ENCODE assay signal across 22 cellular contexts in the genomic region with DNA sequence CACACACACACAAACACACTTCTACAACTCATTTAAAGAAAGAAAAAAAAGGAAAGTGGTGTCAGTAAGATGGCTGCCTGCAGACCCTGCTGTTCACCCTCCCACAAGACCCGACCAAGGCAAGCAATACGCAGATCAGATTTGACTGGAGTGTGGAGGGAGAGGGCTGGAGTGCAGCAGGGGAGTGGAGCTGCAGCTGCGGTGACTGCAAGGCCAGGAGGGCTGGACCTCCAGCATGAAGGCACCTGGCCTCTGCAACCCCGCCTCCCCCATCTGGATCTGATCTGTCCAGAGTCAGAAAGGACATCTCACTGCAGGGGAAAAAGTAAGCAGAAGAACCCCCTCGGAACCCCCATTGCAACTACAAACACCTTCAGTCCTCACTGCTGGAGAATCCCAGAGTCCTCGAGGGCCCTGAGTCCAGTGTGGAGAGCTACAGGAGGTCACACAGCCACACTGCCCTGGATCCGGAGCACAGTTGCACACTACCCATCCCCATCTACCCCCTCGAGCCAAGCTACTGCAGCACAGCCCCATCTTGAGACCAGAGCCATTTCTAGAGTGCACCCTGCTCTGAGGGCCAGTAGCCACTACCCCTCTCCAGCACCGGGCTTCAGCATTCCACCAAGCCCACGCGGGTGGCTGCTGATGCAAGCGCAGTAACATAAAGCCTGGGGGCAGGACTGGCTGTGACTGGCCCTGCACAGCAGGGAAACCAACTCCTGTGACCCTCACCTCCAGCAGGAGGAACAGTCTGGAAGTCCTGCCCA. TPM values are rescaled to one million over a fixed set of nuclear protein-coding genes. Genes with fewer than 3 reads are reported as not detected.
DNase-seq lines count a peak whose midpoint lies in the region; ATAC-seq, FAIRE-seq and TF ChIP-seq lines count a peak whose summit lies in the region.
"Had no signal": no experiment of that assay in that cellular context is flagged by ENCODE, and none has a peak within 500 bp of the region (broad histone marks: within the 10 kb centered on the region; RNA-seq: fewer than 3 reads in every experiment).

No MANE protein-coding gene starts in this region.

- WGBS in H1 (ENCODE audit: extremely low coverage in 1 of 2, insufficient coverage in 1 of 2, insufficient read length in 1 of 2, insufficient replicate concordance in 2 of 2, low coverage in 1 of 2, low lambda C conversion rate in 2 of 2, missing lambda C conversion rate in 1 of 2), 2 experiments: 81% methylated on average over 12 of the region's 12 CpGs; no CpG with 5 or more reads in 1 of the 2 experiments
- no CpG with 5 or more reads among the region's 12 CpGs for WGBS in neuronal stem cell (ENCODE audit: extremely low coverage in 2 of 2, insufficient read length in 2 of 2, insufficient replicate concordance in 1 of 2), 2 donors
- 59 to 62% (median 60%) methylated on average over 12 of the region's 12 CpGs for WGBS in psoas muscle, 3 donors

- no peak overlapping the region for H2BK20ac ChIP-seq in H1 (ENCODE audit: low read length)

- DNase-seq in ELF-1 (ENCODE audit: low read depth, low spot score): peak; percentile 70
- no peak for DNase-seq in NT2/D1 (ENCODE audit: low read depth, low spot score)
- no peak for DNase-seq in H1 (ENCODE audit: low read depth in 1 of 2, low spot score in 2 of 2)
- no peak for DNase-seq in neuronal stem cell (ENCODE audit: low spot score)
- DNase-seq in DMS53 treated with DMSO at 0.1 percent for 48 hours (lab: John Stamatoyannopoulos, UW; ENCODE audit: unreplicated experiment): no peak
- no peak for DNase-seq in psoas muscle
- no peak for DNase-seq in stimulated activated CD4-positive, alpha-beta T cell treated with anti-CD3 and anti-CD28 coated beads, Interleukin-1b, Interleukin-23, amount 100 ng/mL, for 48 hours
- DNase-seq in NCI-H69 (lab: John Stamatoyannopoulos, UW): no peak
- DNase-seq: CD8-positive, alpha-beta memory T cell; IMR-90; NCI-H1105; NCI-H146; NCI-H2029 treated with DMSO at 0.1 percent for 48 hours; NCI-H226; NCI-H524; PC-9; SIG-M5 had no signal

- H2AK5ac ChIP-seq in H1 (ENCODE audit: low read depth, low read length) (no peak overlapping the region), neuronal stem cell (ENCODE audit: low read depth, low read length) (peak overlapping the region; percentile 49)

- H3K4ac ChIP-seq in H1 (replicated peaks; ENCODE audit: insufficient read length, low read depth, low read length) (no peak overlapping the region), neuronal stem cell (ENCODE audit: low read length) (no peak overlapping the region)

- H4K5ac ChIP-seq in H1 (ENCODE audit: insufficient read length, low read depth, low read length): no peak overlapping the region

- CTCF ChIA-PET in H1 (lab: Charles Lee; ENCODE audit: partially characterized antibody): interaction anchor here (0.6 to 2.5 kb wide), 3 partner anchors 11 to 767 kb away, joined by 3 to 6 read pairs (median 5); no protein-coding TSS in a partner anchor

- H3K79me2 ChIP-seq in H1 (ENCODE audit: control insufficient read depth in 1 of 2, insufficient read depth in 2 of 2, low read length in 2 of 2): no peaks in the 10 kb centered on the region

- H4K91ac ChIP-seq in H1 (replicated peaks; ENCODE audit: insufficient read length, low read length) (no peak overlapping the region), neuronal stem cell (ENCODE audit: low read depth, low read length, poor library complexity) (no peak overlapping the region)

- H2AFZ ChIP-seq in H1 (ENCODE audit: low read length) (peak overlapping the region; percentile 88), neuronal stem cell (ENCODE audit: low read length) (no peak overlapping the region)
- H2AFZ ChIP-seq: PC-9 had no signal

- H3K9ac ChIP-seq in NT2/D1 (ENCODE audit: insufficient read length, low read depth) (peak overlapping the region; percentile 22), H1 (replicated peaks in 1 of 4; ENCODE audit: extremely low read depth in 1 of 4, low read depth in 3 of 4, low read length in 3 of 4) (no peak overlapping the region), neuronal stem cell (ENCODE audit: low read depth, low read length, poor library complexity) (no peak overlapping the region)

- H3K79me1 ChIP-seq in H1 (ENCODE audit: low read depth, low read length): no peaks in the 10 kb centered on the region
- H3K79me1 ChIP-seq in neuronal stem cell (ENCODE audit: low read depth, low read length): no peaks in the 10 kb centered on the region

- H3K4me2 ChIP-seq in H1 (ENCODE audit: insufficient read depth in 1 of 2, low read depth in 2 of 2, low read length in 2 of 2): no peak overlapping the region
- no peak overlapping the region for H3K4me2 ChIP-seq in neuronal stem cell (ENCODE audit: insufficient read depth, low read length, poor library complexity, severe bottlenecking)
- H3K4me2 ChIP-seq: PC-9 had no signal

- H3K14ac ChIP-seq in H1 (ENCODE audit: insufficient read length) (no peak overlapping the region), neuronal stem cell (ENCODE audit: low read length) (no peak overlapping the region)

- H3K36me3 ChIP-seq in NT2/D1 (ENCODE audit: insufficient read depth, insufficient read length, low read length): no peaks in the 10 kb centered on the region
- H3K36me3 ChIP-seq in H1 (ENCODE audit: control insufficient read depth in 2 of 4, insufficient read depth in 4 of 4, low read length in 3 of 4): no peaks in the 10 kb centered on the region
- H3K36me3 ChIP-seq in neuronal stem cell (replicated peaks in 1 of 2; ENCODE audit: control insufficient read depth in 2 of 2, insufficient read depth in 2 of 2, low read length in 2 of 2): no peaks in the 10 kb centered on the region
- no peaks in the 10 kb centered on the region for H3K36me3 ChIP-seq in psoas muscle (ENCODE audit: insufficient read depth in 1 of 2, low read depth in 1 of 2)
- H3K36me3 ChIP-seq: HAP-1 had no signal

- H3K27ac ChIP-seq in H1 (ENCODE audit: low read depth, low read length) (no peak overlapping the region), neuronal stem cell (replicated peaks; ENCODE audit: low read length) (no peak overlapping the region), psoas muscle (no peak overlapping the region)
- H3K27ac ChIP-seq: C4-2B, PC-9, RWPE1 had no signal

- H3K9me3 ChIP-seq in NT2/D1 (ENCODE audit: insufficient read depth, low read length) (peaks cover 25% of the 10 kb centered on the region), H1 (ENCODE audit: insufficient read depth in 2 of 2, low read depth in 1 of 2, low read length in 1 of 2) (peaks cover 0 to 10% of the 10 kb centered on the region in 2 experiments), neuronal stem cell (replicated peaks in 1 of 2; ENCODE audit: control insufficient read depth in 2 of 2, insufficient read depth in 1 of 2, low read depth in 1 of 2, low read length in 2 of 2) (peaks cover 0 to 1% of the 10 kb centered on the region in 2 donors), psoas muscle (peaks cover 25% of the 10 kb centered on the region)
- H3K9me3 ChIP-seq: HAP-1 had no signal

- no peak for FAIRE-seq in H1 (lab: Jason Lieb, UNC)
- FAIRE-seq: A204.1, GM19239 had no signal

- TF ChIP-seq CTCF in H1 (IDR thresholded peaks at IDR 0.05; ENCODE audit: control extremely low read depth in 1 of 3, insufficient read depth in 1 of 3, low read depth in 1 of 3, low read length in 3 of 3) (no peak), psoas muscle (IDR thresholded peaks at IDR 0.05) (no peak)

- intact Hi-C loops in psoas muscle (cut with DNase I): no loop called here

- peaks cover 7% of the 10 kb centered on the region for H3K4me1 ChIP-seq in NT2/D1 (ENCODE audit: insufficient read depth, insufficient read length)
- peaks cover 0 to 3% (median 2%) of the 10 kb centered on the region in 4 experiments; a peak in 4 of 7 replicates for H3K4me1 ChIP-seq in H1 (replicated peaks in 1 of 4; ENCODE audit: control insufficient read depth in 3 of 4, insufficient read depth in 4 of 4, low read length in 3 of 4)
- peaks cover 0 to 4% of the 10 kb centered on the region in 2 donors for H3K4me1 ChIP-seq in neuronal stem cell (ENCODE audit: control insufficient read depth in 2 of 2, insufficient read depth in 1 of 2, low read depth in 1 of 2, low read length in 2 of 2)
- no peaks in the 10 kb centered on the region for H3K4me1 ChIP-seq in psoas muscle
- H3K4me1 ChIP-seq: HAP-1 had no signal

- H3K23me2 ChIP-seq in H1 (ENCODE audit: low read depth, low read length): no peaks in the 10 kb centered on the region

- H2BK120ac ChIP-seq in H1 (replicated peaks; ENCODE audit: low read depth, low read length): no peak overlapping the region
- no peak overlapping the region for H2BK120ac ChIP-seq in neuronal stem cell (ENCODE audit: low read depth, low read length)

- no peak overlapping the region for H2BK15ac ChIP-seq in H1 (ENCODE audit: low read length)
- H2BK15ac ChIP-seq in neuronal stem cell (ENCODE audit: low read length): no peak overlapping the region

- no peaks in the 10 kb centered on the region for H3K27me3 ChIP-seq in NT2/D1 (ENCODE audit: insufficient read depth, insufficient read length)
- no peaks in the 10 kb centered on the region for H3K27me3 ChIP-seq in H1 (replicated peaks in 1 of 4; ENCODE audit: control insufficient read depth in 3 of 4, extremely low read depth in 1 of 4, insufficient read depth in 3 of 4, low read length in 3 of 4)
- no peaks in the 10 kb centered on the region for H3K27me3 ChIP-seq in neuronal stem cell (ENCODE audit: control insufficient read depth in 3 of 3, insufficient read depth in 3 of 3, low read depth in 1 of 3, low read length in 3 of 3)
- H3K27me3 ChIP-seq in psoas muscle (ENCODE audit: insufficient read depth in 3 of 3, low read length in 2 of 3): no peaks in the 10 kb centered on the region

- TF ChIP-seq POLR2A in H1 (IDR thresholded peaks at IDR 0.05; ENCODE audit: control extremely low read depth in 1 of 2, low read depth in 2 of 2, low read length in 2 of 2): no peak

- H2BK12ac ChIP-seq in H1 (ENCODE audit: low read depth, low read length): 0 out of 2 replicates have a peak overlapping the region, but pooled peaks have one; percentile 9
- peak overlapping the region; percentile 60 for H2BK12ac ChIP-seq in neuronal stem cell (ENCODE audit: low read length)

- no peak for TF ChIP-seq RAD21 in H1 (IDR thresholded peaks at IDR 0.05 in 1 of 2, conservative IDR thresholded peaks at IDR 0.05 in 1 of 2; ENCODE audit: low read depth in 2 of 2, low read length in 2 of 2)

- TF ChIP-seq EP300 in H1 (IDR thresholded peaks at IDR 0.05; ENCODE audit: borderline replicate concordance in 1 of 2, low read depth in 2 of 2, low read length in 2 of 2): no peak

- H4K20me1 ChIP-seq in H1 (replicated peaks in 1 of 2; ENCODE audit: control insufficient read depth in 1 of 2, insufficient read depth in 2 of 2, low read length in 2 of 2): no peaks in the 10 kb centered on the region

- H3K4me3 ChIP-seq in NT2/D1 (ENCODE audit: insufficient read length, low read depth): no peak overlapping the region
- no peak overlapping the region for H3K4me3 ChIP-seq in H1 (ENCODE audit: extremely low read depth in 1 of 4, insufficient read depth in 2 of 4, low read depth in 3 of 4, low read length in 4 of 4)
- H3K4me3 ChIP-seq in neuronal stem cell (ENCODE audit: low read length in 2 of 2): no peak overlapping the region
- H3K4me3 ChIP-seq in psoas muscle: no peak overlapping the region
- H3K4me3 ChIP-seq: HAP-1, PC-9 had no signal

- POLR2A ChIA-PET in H1 (lab: Charles Lee; ENCODE audit: partially characterized antibody): no interaction called here

- H3K18ac ChIP-seq in H1 (ENCODE audit: extremely low read depth, low read length) (peak overlapping the region; percentile 6; the same call in 1 of the 2 replicates), neuronal stem cell (ENCODE audit: low read length) (peak overlapping the region; percentile 53)

- H4K8ac ChIP-seq in H1 (ENCODE audit: extremely low read depth, insufficient read depth, low read length) (peak overlapping the region; percentile 71; the same call in 1 of the 2 replicates), neuronal stem cell (ENCODE audit: low read depth, low read length) (no peak overlapping the region)

- H3K56ac ChIP-seq in H1 (replicated peaks; ENCODE audit: insufficient read length, low read depth, low read length): no peak overlapping the region

- no peak for ATAC-seq in psoas muscle

- H2BK5ac ChIP-seq in H1 (ENCODE audit: low read depth, low read length) (no peak overlapping the region), neuronal stem cell (ENCODE audit: low read length) (peak overlapping the region; percentile 14)

- H3K23ac ChIP-seq in H1 (ENCODE audit: insufficient read length): no peak overlapping the region
- H3K23ac ChIP-seq in neuronal stem cell (ENCODE audit: low read depth, low read length, poor library complexity): no peak overlapping the region

RNA-seq across cellular contexts. Expression of a gene that starts 41.9 kb away (rescaled TPM):
- total RNA-seq in H1 (2021; fragmentation: NEBNext Ultra II Directional; extraction: Animal tissue kit (Norgen Biotek cat#: 25700)): 165 and 171 TPM in 2 replicates
- polyA plus RNA-seq in H1 (2011; rRNA removed): 38.5 and 48.0 TPM in 2 replicates
- polyA plus RNA-seq in H1 (2011; cell fraction: cytosol; rRNA removed): 85.2 TPM
- 72.6 TPM for polyA plus RNA-seq in H1 (2011; cell fraction: nucleus; rRNA removed)
- polyA plus RNA-seq in H1 (2012, experiment 1 of 2): 94.8 to 126 TPM (median 106 TPM) in 4 replicates
- polyA plus RNA-seq in H1 (2012, experiment 2 of 2): 25.7 TPM
- 103 TPM for polyA plus RNA-seq in H1 (2013, experiment 1 of 2)
- 96.2 TPM for polyA plus RNA-seq in H1 (2013, experiment 2 of 2)
- 103 and 125 TPM in 2 replicates for polyA minus RNA-seq in H1 (2011; rRNA and poly(A)+ RNA removed)
- polyA minus RNA-seq in H1 (2011; cell fraction: cytosol; rRNA and poly(A)+ RNA removed): 75.4 TPM
- polyA minus RNA-seq in H1 (2011; cell fraction: nucleus; rRNA and poly(A)+ RNA removed): 91.8 TPM
- polyA plus RNA-seq in neuronal stem cell (2013, experiment 1 of 2): 84.4 TPM
- polyA plus RNA-seq in neuronal stem cell (2013, experiment 2 of 2): 85.8 TPM
- total RNA-seq in psoas muscle: 10 to 100 TPM; 33.8 to 76.9 (median 53.3) TPM
- polyA plus RNA-seq in psoas muscle: 10 to 100 TPM; 26.3 to 38.9 (median 26.7) TPM
